ENCODE assay signal across 8 cellular contexts in the genomic region with DNA sequence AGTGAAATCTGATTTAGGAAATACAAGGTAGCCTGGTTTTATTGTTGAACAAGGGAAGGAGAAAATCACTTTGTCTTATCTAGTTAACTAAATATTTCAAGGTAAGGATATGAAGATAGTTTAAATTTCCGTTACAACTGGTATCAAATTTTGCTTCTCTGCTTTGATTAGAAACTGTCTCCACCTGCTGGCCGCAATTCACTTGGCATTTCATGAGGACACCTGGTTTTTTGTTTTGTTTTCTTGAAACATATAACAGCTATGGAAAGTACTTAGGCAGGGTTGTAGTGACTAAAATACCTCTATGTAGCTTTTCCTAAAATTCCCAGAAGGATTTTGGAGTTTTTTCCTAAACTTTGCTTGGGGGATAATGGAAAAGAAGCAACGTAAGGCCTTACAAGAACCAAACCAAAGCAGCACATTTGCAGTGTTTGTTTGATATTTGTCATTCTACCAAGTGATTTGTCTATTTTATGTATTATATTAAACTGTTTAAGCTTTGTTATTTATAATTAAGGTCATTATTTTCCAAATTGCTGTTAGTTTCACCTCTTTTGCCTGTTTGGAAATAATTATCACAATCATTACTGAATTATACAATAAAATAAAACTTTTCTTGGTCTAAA.
DNase-seq lines count a peak whose midpoint lies in the region; ATAC-seq and TF ChIP-seq lines count a peak whose summit lies in the region.

No MANE protein-coding gene starts in this region.

- peaks cover 7% of the 10 kb centered on the region for H3K79me2 ChIP-seq in neural cell (replicated peaks; ENCODE audit: insufficient read depth, low read length)

- H3K9me3 ChIP-seq in neural cell (ENCODE audit: low read length), result no peaks in the 10 kb centered on the region

- H3F3A ChIP-seq in neural cell (ENCODE audit: insufficient read depth, low read length, poor library complexity, severe bottlenecking), result no peaks in the 10 kb centered on the region

- no peaks in the 10 kb centered on the region for H3K9me2 ChIP-seq in neural cell (ENCODE audit: insufficient read depth, low read length)

- no peak overlapping the region for H3K9ac ChIP-seq in neural cell (ENCODE audit: low read length)

- TF ChIP-seq EP300 in neural cell (conservative IDR thresholded peaks at IDR 0.05; ENCODE audit: poor library complexity, severe bottlenecking), result no peak

- H3K4me3 ChIP-seq in GM12864 (ENCODE audit: low read depth, low read length) (no peak overlapping the region), neural cell (ENCODE audit: low read length) (no peak overlapping the region)

- DNase-seq in A172 (ENCODE audit: low spot score) (peak; percentile 26), GM12864 (ENCODE audit: low read depth) (peak; percentile 13), NCI-H2171 treated with DMSO at 0.1 percent for 48 hours (lab: John Stamatoyannopoulos, UW) (peak; percentile 58), erythroblast (lab: John Stamatoyannopoulos, UW) (peak; percentile 33 to 61)
- peak; percentile 16 to 30 for DNase-seq in activated CD8-positive, alpha-beta memory T cell treated with anti-CD3 and anti-CD28 coated beads for 1 hour (ENCODE audit: extremely low read depth in 1 of 2, low read depth in 1 of 2)

- no peak for ATAC-seq in HG02970 (IDR thresholded peaks at IDR 0.05; ENCODE audit: low FRiP score, unreplicated experiment)
- no peak for ATAC-seq in GM21529 (IDR thresholded peaks at IDR 0.05; ENCODE audit: unreplicated experiment)

- TF ChIP-seq CTCF in GM12864 (IDR thresholded peaks at IDR 0.05; ENCODE audit: low read depth, low read length, missing control alignments) (peak; percentile 67), neural cell (IDR thresholded peaks at IDR 0.05; ENCODE audit: poor library complexity, severe bottlenecking) (peak; percentile 81)

- no peak overlapping the region for H3K4me2 ChIP-seq in neural cell (ENCODE audit: low read length)

- H4K20me1 ChIP-seq in neural cell (ENCODE audit: insufficient read depth), result no peaks in the 10 kb centered on the region

- H3K27me3 ChIP-seq in neural cell (ENCODE audit: insufficient read depth, low read depth, low read length), result no peaks in the 10 kb centered on the region

- TF ChIP-seq RAD21 in neural cell (conservative IDR thresholded peaks at IDR 0.05), result peak; percentile 81

- no peak overlapping the region for H3K27ac ChIP-seq in neural cell (ENCODE audit: low read length)

- H3K36me3 ChIP-seq in neural cell (ENCODE audit: insufficient read depth, low read length), result no peaks in the 10 kb centered on the region

- no peak overlapping the region for H2AFZ ChIP-seq in neural cell (ENCODE audit: low read depth, low read length)

- no peak for TF ChIP-seq POLR2A in erythroblast (IDR thresholded peaks at IDR 0.05; ENCODE audit: low read length)

TF ChIP-seq in neural cell, 6 proteins besides CTCF, POLR2A, EP300 and RAD21:
- TF ChIP-seq SMC3 (conservative IDR thresholded peaks at IDR 0.05; ENCODE audit: poor library complexity), result peak; percentile 88
- no peak for TF ChIP-seq TAF1 (IDR thresholded peaks at IDR 0.05; ENCODE audit: low read depth)
